In the genomic region with DNA sequence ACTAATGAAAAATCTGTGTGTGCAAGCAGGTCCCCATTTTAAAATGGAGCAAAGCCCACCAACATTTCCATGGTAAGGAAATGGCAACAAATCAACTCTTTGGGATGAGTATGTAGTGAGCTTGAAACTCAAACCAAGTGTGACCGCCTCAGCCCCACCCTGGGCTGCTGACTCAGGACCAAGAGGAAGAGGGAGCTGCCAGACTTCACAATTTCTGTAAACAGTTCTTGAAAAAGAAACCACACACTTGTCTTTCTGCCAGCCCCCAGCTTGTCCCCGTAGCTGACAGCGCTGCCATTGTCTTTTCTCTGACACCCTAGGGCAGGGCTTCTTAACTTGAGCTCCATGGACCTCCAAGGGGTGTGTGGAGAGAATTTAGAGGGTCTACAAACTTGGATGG, we compare ENCODE assay signal across 7 cellular contexts. TPM values are rescaled to one million over a fixed set of nuclear protein-coding genes. Genes with fewer than 3 reads are reported as not detected.
DNase-seq lines count a peak whose midpoint lies in the region; ATAC-seq lines count a peak whose summit lies in the region.

No MANE protein-coding gene starts in this region.

- CTCF ChIA-PET in activated CD8-positive, alpha-beta T cell treated with anti-CD3 and anti-CD28 coated beads, Interleukin-2, amount 10 ng/mL, durations not matched to agents 7 days and 5 days (lab: Charles Lee) = interaction anchor here (1.6 to 2.0 kb wide), 2 partner anchors 100 to 102 kb away, joined by 4 to 5 read pairs; no protein-coding TSS in a partner anchor

- H3K36me3 Mint-ChIP-seq in activated CD8-positive, alpha-beta T cell treated with anti-CD3 and anti-CD28 coated beads, Interleukin-2, amount 10 ng/mL, durations not matched to agents 7 days and 5 days (ENCODE audit: low read depth) = no peaks in the 10 kb centered on the region

- H3K27ac Mint-ChIP-seq in activated CD8-positive, alpha-beta T cell treated with anti-CD3 and anti-CD28 coated beads, Interleukin-2, amount 10 ng/mL, durations not matched to agents 7 days and 5 days = peak overlapping the region; percentile 46

- no peak overlapping the region for H3K4me3 Mint-ChIP-seq in activated CD8-positive, alpha-beta T cell treated with anti-CD3 and anti-CD28 coated beads, Interleukin-2, amount 10 ng/mL, durations not matched to agents 7 days and 5 days

- H3K9me3 Mint-ChIP-seq in activated CD8-positive, alpha-beta T cell treated with anti-CD3 and anti-CD28 coated beads, Interleukin-2, amount 10 ng/mL, durations not matched to agents 7 days and 5 days (ENCODE audit: insufficient read depth) = no peaks in the 10 kb centered on the region

- ATAC-seq in GM18498 (IDR thresholded peaks at IDR 0.05; ENCODE audit: unreplicated experiment) (peak; percentile 81), HG03342 (IDR thresholded peaks at IDR 0.05; ENCODE audit: unreplicated experiment) (peak; percentile 40)
- peak; percentile 78 for ATAC-seq in activated CD8-positive, alpha-beta T cell treated with anti-CD3 and anti-CD28 coated beads, Interleukin-2, amount 10 ng/mL, durations not matched to agents 7 days and 5 days

- peak; percentile 41 for DNase-seq in activated CD8-positive, alpha-beta T cell treated with anti-CD3 and anti-CD28 coated beads, Interleukin-2, amount 10 ng/mL, durations not matched to agents 7 days and 5 days
- DNase-seq in globus pallidus (ENCODE audit: low spot score) = peak; percentile 38
- peak; percentile 48 for DNase-seq in skeletal muscle cell (ENCODE audit: low read depth)
- DNase-seq in NCI-H526 treated with DMSO at 0.1 percent for 48 hours (lab: John Stamatoyannopoulos, UW) = no peak
- no peak for DNase-seq in D341Med (ENCODE audit: low spot score)

- peaks cover 31% of the 10 kb centered on the region for H3K27me3 Mint-ChIP-seq in activated CD8-positive, alpha-beta T cell treated with anti-CD3 and anti-CD28 coated beads, Interleukin-2, amount 10 ng/mL, durations not matched to agents 7 days and 5 days (ENCODE audit: low read depth)

- POLR2A ChIA-PET in activated CD8-positive, alpha-beta T cell treated with anti-CD3 and anti-CD28 coated beads, Interleukin-2, amount 10 ng/mL, durations not matched to agents 7 days and 5 days (lab: Charles Lee) = interaction anchor here (1.0 kb wide), 1 partner anchor 20 kb away, joined by 3 read pairs; no protein-coding TSS in a partner anchor

- peaks cover 37% of the 10 kb centered on the region for H3K4me1 Mint-ChIP-seq in activated CD8-positive, alpha-beta T cell treated with anti-CD3 and anti-CD28 coated beads, Interleukin-2, amount 10 ng/mL, durations not matched to agents 7 days and 5 days (ENCODE audit: low read depth)

- H3K4me3 ChIP-seq in skeletal muscle cell (ENCODE audit: low read depth, low read length) = no peak overlapping the region

RNA-seq across cellular contexts. Expression of gene RTL5, which starts 10.3 kb away (rescaled TPM):
- total RNA-seq in activated CD8-positive, alpha-beta T cell treated with anti-CD3 and anti-CD28 coated beads, Interleukin-2, amount 10 ng/mL, durations not matched to agents 7 days and 5 days = under 1 TPM; 0.05 to 0.08 TPM

Comparison
In these comparisons a context has a peak if more than half of its experiments do, and no peak if none do; other contexts are left out.
1. DNase-seq: peak in activated CD8-positive, alpha-beta T cell treated with anti-CD3 and anti-CD28 coated beads, Interleukin-2, amount 10 ng/mL, durations not matched to agents 7 days and 5 days (single experiment), globus pallidus (single experiment) and skeletal muscle cell (single experiment); none in NCI-H526 treated with DMSO at 0.1 percent for 48 hours (single experiment) and D341Med (single experiment).
2. Peak in every context shown above with its lines, with median percentiles within 50 percentile points of each other: ATAC-seq.